ENCODE assay signal across 1 cellular context in the genomic region with DNA sequence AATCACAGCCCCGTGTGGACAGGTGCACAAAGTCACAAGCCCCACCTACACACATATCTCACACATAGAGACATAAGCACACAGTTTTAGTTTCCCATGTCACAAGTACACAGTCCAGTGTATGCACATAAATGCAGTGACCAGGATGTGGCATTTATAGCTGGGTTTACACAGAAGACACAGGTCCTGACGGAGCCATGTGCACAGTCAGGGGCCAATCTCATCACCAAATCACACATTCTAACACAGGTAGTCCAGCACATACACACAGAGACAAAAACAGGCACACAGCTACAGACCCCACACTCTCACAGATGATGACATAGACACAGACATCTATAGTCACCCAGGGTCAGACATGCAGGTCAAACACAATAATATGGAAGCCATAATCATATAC.
TF ChIP-seq lines count a peak whose summit lies in the region.

No MANE protein-coding gene starts in this region.

TF ChIP-seq in endothelial cell of umbilical vein, 7 proteins besides CTCF, POLR2A, EP300 and RAD21:
- no peak for TF ChIP-seq EZH2 (IDR thresholded peaks at IDR 0.05; ENCODE audit: borderline replicate concordance, low read depth, low read length, severe bottlenecking)
- TF ChIP-seq POLR2AphosphoS5 (IDR thresholded peaks at IDR 0.05; ENCODE audit: insufficient read depth, low read depth, low read length) = no peak
- TF ChIP-seq MYC (IDR thresholded peaks at IDR 0.05; ENCODE audit: low read depth, low read length) = no peak
- no peak for TF ChIP-seq GATA2 (IDR thresholded peaks at IDR 0.05; ENCODE audit: insufficient read depth, insufficient read length, low read depth, low read length)
- TF ChIP-seq JUN (IDR thresholded peaks at IDR 0.05; ENCODE audit: borderline replicate concordance, insufficient read depth, insufficient read length, low read depth) = no peak
